Comparison of ENCODE assay signal across 28 cellular contexts in genomic region chr10:91576096-91576545, GRCh38. TPM values are rescaled to one million over a fixed set of nuclear protein-coding genes. Genes with fewer than 3 reads are reported as not detected.
DNase-seq lines count a peak whose midpoint lies in the region; ATAC-seq, FAIRE-seq and TF ChIP-seq lines count a peak whose summit lies in the region.
"Had no signal": no experiment of that assay in that cellular context is flagged by ENCODE, and none has a peak within 500 bp of the region (broad histone marks: within the 10 kb centered on the region; RNA-seq: fewer than 3 reads in every experiment).

No MANE protein-coding gene starts in this region.

- DNase-seq in A549 (ENCODE audit: low read depth in 1 of 2, low spot score in 1 of 2) (no peak), GM23248 (peak; percentile 55), adipocyte (ENCODE audit: low read depth) (peak; percentile 13), left ventricle myocardium superior (no peak), immature natural killer cell (no peak)
- no peak for DNase-seq in activated effector memory CD4-positive, alpha-beta T cell treated with Interleukin-2 at 50 U/mL for 16 hours
- DNase-seq in effector memory CD8-positive, alpha-beta T cell = no peak
- DNase-seq: activated naive CD4-positive, alpha-beta T cell treated with anti-CD3 and anti-CD28 coated beads, Interleukin-2, amount 10 ng/mL, durations not matched to agents 7 days and 5 days; activated T-cell treated with anti-CD3 and anti-CD28 coated beads, Interleukin-2, amount 50 U/mL, for 4 hours; aorta; dorsolateral prefrontal cortex; hippocampal formation; NCI-H2029; NCI-H510A treated with DMSO at 0.1 percent for 48 hours; SHP77 treated with DMSO at 0.1 percent for 48 hours; stimulated activated CD4-positive, alpha-beta T cell treated with anti-CD3 and anti-CD28 coated beads, Interleukin-2, amount 100 ng/mL, for 48 hours; stimulated activated naive CD4-positive, alpha-beta T cell; T-helper 1 cell had no signal

- H3K9me3 ChIP-seq in A549 (no peaks in the 10 kb centered on the region), GM23248 (ENCODE audit: low read depth) (no peaks in the 10 kb centered on the region), adipocyte (ENCODE audit: control insufficient read depth, low read length) (no peaks in the 10 kb centered on the region)
- H3K9me3 ChIP-seq: neutrophil, prostate gland had no signal

- no peak overlapping the region for H3K4me3 Mint-ChIP-seq in effector memory CD8-positive, alpha-beta T cell
- no peak overlapping the region for H3K4me3 Mint-ChIP-seq in immature natural killer cell
- H3K4me3 Mint-ChIP-seq: activated naive CD4-positive, alpha-beta T cell treated with anti-CD3 and anti-CD28 coated beads, Interleukin-2, amount 10 ng/mL, durations not matched to agents 7 days and 5 days; activated T-cell treated with anti-CD3 and anti-CD28 coated beads, Interleukin-2, amount 50 U/mL, for 4 hours had no signal

- CTCF ChIA-PET in A549 (lab: Yijun Ruan, JAX) = no interaction called here

- no peak for ATAC-seq in A549
- peak; percentile 68 for ATAC-seq in left ventricle myocardium superior
- no peak for ATAC-seq in effector memory CD8-positive, alpha-beta T cell (replicated peaks)
- no peak for ATAC-seq in HG03460 (IDR thresholded peaks at IDR 0.05; ENCODE audit: unreplicated experiment)
- ATAC-seq: activated T-cell treated with anti-CD3 and anti-CD28 coated beads, Interleukin-2, amount 50 U/mL, for 4 hours had no signal

- no peak overlapping the region for H3K9ac ChIP-seq in GM23248
- H3K9ac ChIP-seq in adipocyte (ENCODE audit: low read length) = no peak overlapping the region
- H3K9ac ChIP-seq: KMS-11 had no signal

- peaks cover 0 to 3% of the 10 kb centered on the region in 2 donors for H3K9me3 Mint-ChIP-seq in effector memory CD8-positive, alpha-beta T cell
- H3K9me3 Mint-ChIP-seq in immature natural killer cell = no peaks in the 10 kb centered on the region
- H3K9me3 Mint-ChIP-seq: activated naive CD4-positive, alpha-beta T cell treated with anti-CD3 and anti-CD28 coated beads, Interleukin-2, amount 10 ng/mL, durations not matched to agents 7 days and 5 days had no signal

- H3K27ac Mint-ChIP-seq in effector memory CD8-positive, alpha-beta T cell = no peak overlapping the region
- H3K27ac Mint-ChIP-seq in immature natural killer cell = no peak overlapping the region
- H3K27ac Mint-ChIP-seq: activated naive CD4-positive, alpha-beta T cell treated with anti-CD3 and anti-CD28 coated beads, Interleukin-2, amount 10 ng/mL, durations not matched to agents 7 days and 5 days had no signal

- no peak for TF ChIP-seq CTCF in A549 (IDR thresholded peaks at IDR 0.05)

- intact Hi-C loops in left ventricle myocardium superior (cut with micrococcal nuclease) = no loop called here

- TF ChIP-seq POLR2A in A549 (IDR thresholded peaks at IDR 0.05; ENCODE audit: low read length) = no peak

- no peak for TF ChIP-seq EP300 in A549 (IDR thresholded peaks at IDR 0.05)

- POLR2A ChIA-PET in A549 (lab: Yijun Ruan, JAX) = interaction anchor here (0.7 kb wide), 1 partner anchor 15 kb away, joined by 3 read pairs; no protein-coding TSS in a partner anchor

- no peak for FAIRE-seq in A549 (lab: Jason Lieb, UNC)
- FAIRE-seq: G401.6, GM18507, islet of Langerhans had no signal

- no peaks in the 10 kb centered on the region for H4K20me1 ChIP-seq in GM23248 (ENCODE audit: insufficient read depth)

- H2AFZ ChIP-seq in GM23248 = no peak overlapping the region

- H3K4me1 ChIP-seq in A549 (peaks cover 9% of the 10 kb centered on the region), GM23248 (ENCODE audit: insufficient read depth) (peaks cover 51% of the 10 kb centered on the region), adipocyte (ENCODE audit: control insufficient read depth, insufficient read depth, low read length) (no peaks in the 10 kb centered on the region)
- H3K4me1 ChIP-seq: prostate gland had no signal

- no peak overlapping the region for H3K4me2 ChIP-seq in A549
- H3K4me2 ChIP-seq in GM23248 (ENCODE audit: unreplicated experiment) = no peak overlapping the region
- H3K4me2 ChIP-seq: KMS-11 had no signal

- H3K27ac ChIP-seq in A549 (peak overlapping the region in 1 of 2 experiments; percentile 3; a peak in 1 of 6 replicates), GM23248 (no peak overlapping the region)
- H3K27ac ChIP-seq: epithelial cell of prostate, KMS-11, neutrophil, prostate gland had no signal

- peaks cover 0 to 4% of the 10 kb centered on the region in 2 donors for H3K4me1 Mint-ChIP-seq in effector memory CD8-positive, alpha-beta T cell (ENCODE audit: low read depth in 2 of 2)
- no peaks in the 10 kb centered on the region for H3K4me1 Mint-ChIP-seq in immature natural killer cell
- H3K4me1 Mint-ChIP-seq: activated naive CD4-positive, alpha-beta T cell treated with anti-CD3 and anti-CD28 coated beads, Interleukin-2, amount 10 ng/mL, durations not matched to agents 7 days and 5 days had no signal

- no peaks in the 10 kb centered on the region for H3K36me3 Mint-ChIP-seq in effector memory CD8-positive, alpha-beta T cell (ENCODE audit: insufficient read depth)
- no peaks in the 10 kb centered on the region for H3K36me3 Mint-ChIP-seq in immature natural killer cell
- H3K36me3 Mint-ChIP-seq: activated naive CD4-positive, alpha-beta T cell treated with anti-CD3 and anti-CD28 coated beads, Interleukin-2, amount 10 ng/mL, durations not matched to agents 7 days and 5 days had no signal

- H3K9me2 ChIP-seq in GM23248 (ENCODE audit: insufficient read depth) = no peaks in the 10 kb centered on the region

- H3K27me3 Mint-ChIP-seq in effector memory CD8-positive, alpha-beta T cell = peaks cover 11 to 12% of the 10 kb centered on the region in 2 donors
- H3K27me3 Mint-ChIP-seq in immature natural killer cell (ENCODE audit: low read depth in 3 of 3) = peaks cover 2 to 3% (median 3%) of the 10 kb centered on the region in 3 donors

- peaks cover 46% of the 10 kb centered on the region for H3F3A ChIP-seq in GM23248 (ENCODE audit: insufficient read depth)

- TF ChIP-seq RAD21 in A549 (conservative IDR thresholded peaks at IDR 0.05 in 1 of 2, IDR thresholded peaks at IDR 0.05 in 1 of 2) = no peak

- in situ Hi-C loops in GM23248 (cut with MboI) = no loop called here

- no peaks in the 10 kb centered on the region for H3K79me2 ChIP-seq in GM23248 (ENCODE audit: insufficient read depth)

- no peak overlapping the region for H3K4me3 ChIP-seq in A549
- no peak overlapping the region for H3K4me3 ChIP-seq in GM23248
- H3K4me3 ChIP-seq in adipocyte (ENCODE audit: low read length) = no peak overlapping the region
- H3K4me3 ChIP-seq: dorsolateral prefrontal cortex, lung, prostate gland had no signal

- H3K27me3 ChIP-seq in GM23248 (replicated peaks; ENCODE audit: insufficient read depth) (no peaks in the 10 kb centered on the region), adipocyte (replicated peaks; ENCODE audit: control insufficient read depth, insufficient read depth, low read length) (no peaks in the 10 kb centered on the region)
- H3K27me3 ChIP-seq: dorsolateral prefrontal cortex, neutrophil had no signal

- no peaks in the 10 kb centered on the region for H3K36me3 ChIP-seq in GM23248 (ENCODE audit: low read depth)
- H3K36me3 ChIP-seq in adipocyte (ENCODE audit: control insufficient read depth, insufficient read depth, low read length, severe bottlenecking) = no peaks in the 10 kb centered on the region
- H3K36me3 ChIP-seq: neutrophil, prostate gland had no signal

TF ChIP-seq in A549, 52 proteins besides CTCF, POLR2A, EP300 and RAD21:
- no peak for TF ChIP-seq FOSL2 (IDR thresholded peaks at IDR 0.05)
- peak; percentile 81 for TF ChIP-seq FOSL2 (CRISPR knock-in tag; IDR thresholded peaks at IDR 0.05)
- no peak for TF ChIP-seq ZC3H11A (IDR thresholded peaks at IDR 0.05)
- TF ChIP-seq MAFK (IDR thresholded peaks at IDR 0.05; ENCODE audit: partially characterized antibody) = peak; percentile 64

RNA-seq across cellular contexts. Expression of gene PPP1R3C, which starts 56.8 kb away (rescaled TPM):
- polyA plus RNA-seq in A549 (2011; rRNA removed) = 19.7 and 20.0 TPM in 2 replicates
- 4.4 and 5.5 TPM in 2 replicates for polyA plus RNA-seq in A549 (2012; cell fraction: cytosol; rRNA removed)
- 2.3 and 3.9 TPM in 2 replicates for polyA plus RNA-seq in A549 (2012; cell fraction: nucleus; rRNA removed)
- 9.8 to 10.9 TPM (median 10.5 TPM) in 3 replicates for polyA plus RNA-seq in A549 (2017; fragmentation: RNase III; extraction: RNeasy Plus Mini Kit Qiagen cat#74134 plus additional on column Dnase treatment)
- 19.0 and 21.4 TPM in 2 replicates for polyA minus RNA-seq in A549 (2011; rRNA and poly(A)+ RNA removed)
- 193 and 238 TPM in 2 replicates for total RNA-seq in GM23248 (2014; rRNA removed; shearing (Covaris generic))
- 98.8 and 99.9 TPM in 2 replicates for polyA plus RNA-seq in GM23248 (2016; fragmentation: Nextera tagmentation; extraction: Ambion mirVana)
- total RNA-seq in left ventricle myocardium superior = 180 TPM
- polyA plus RNA-seq in immature natural killer cell = not detected
- total RNA-seq: HT-29 had no signal

Comparison
In these comparisons a context has a peak if more than half of its experiments do, and no peak if none do; other contexts are left out.
1. DNase-seq: peak in GM23248 (single experiment) and adipocyte (single experiment); none in A549 (0 of 2), left ventricle myocardium superior (single experiment), activated effector memory CD4-positive, alpha-beta T cell treated with Interleukin-2 at 50 U/mL for 16 hours (single experiment), effector memory CD8-positive, alpha-beta T cell (0 of 3) and immature natural killer cell (0 of 3).